In genomic region chr12:111184161-111184560, GRCh38 we compare ENCODE assay signal across 34 cellular contexts.
"Had no signal": no experiment of that assay in that cellular context is flagged by ENCODE, and none has a peak within 500 bp of the region (broad histone marks: within the 10 kb centered on the region; RNA-seq: fewer than 3 reads in every experiment).

No MANE protein-coding gene starts in this region.

- H3K9me3 ChIP-seq: MG63 had no signal

- H3K27me3 ChIP-seq: MG63 had no signal

- DNase-seq: Karpas-422, Kasumi-1, MG63, MM.1S, MV-4-11, NCI-H1048, NCI-H1092, NCI-H1092 treated with DMSO at 0.1 percent for 48 hours, NCI-H1105, NCI-H1105 treated with DMSO at 0.1 percent for 48 hours, NCI-H1417, NCI-H1417 treated with DMSO at 0.1 percent for 48 hours, NCI-H1436, NCI-H1436 treated with DMSO at 0.1 percent for 48 hours, NCI-H146, NCI-H1694, NCI-H1694 treated with DMSO at 0.1 percent for 48 hours, NCI-H187, NCI-H187 treated with DMSO at 0.1 percent for 48 hours, NCI-H1930, NCI-H2029, NCI-H2029 treated with DMSO at 0.1 percent for 48 hours, NCI-H2081, NCI-H2081 treated with DMSO at 0.1 percent for 48 hours, NCI-H2107, NCI-H2171, NCI-H2171 treated with DMSO at 0.1 percent for 48 hours, NCI-H2227 treated with DMSO at 0.1 percent for 48 hours, NCI-H226, NCI-H345, NCI-H446, NCI-H446 treated with DMSO at 0.1 percent for 48 hours, NCI-H510A, NCI-H510A treated with DMSO at 0.1 percent for 48 hours had no signal

- H3K4me3 ChIP-seq: MG63 had no signal

- H3K36me3 ChIP-seq: MG63 had no signal
